13 cellular contexts compared by ENCODE assay signal in the genomic region with DNA sequence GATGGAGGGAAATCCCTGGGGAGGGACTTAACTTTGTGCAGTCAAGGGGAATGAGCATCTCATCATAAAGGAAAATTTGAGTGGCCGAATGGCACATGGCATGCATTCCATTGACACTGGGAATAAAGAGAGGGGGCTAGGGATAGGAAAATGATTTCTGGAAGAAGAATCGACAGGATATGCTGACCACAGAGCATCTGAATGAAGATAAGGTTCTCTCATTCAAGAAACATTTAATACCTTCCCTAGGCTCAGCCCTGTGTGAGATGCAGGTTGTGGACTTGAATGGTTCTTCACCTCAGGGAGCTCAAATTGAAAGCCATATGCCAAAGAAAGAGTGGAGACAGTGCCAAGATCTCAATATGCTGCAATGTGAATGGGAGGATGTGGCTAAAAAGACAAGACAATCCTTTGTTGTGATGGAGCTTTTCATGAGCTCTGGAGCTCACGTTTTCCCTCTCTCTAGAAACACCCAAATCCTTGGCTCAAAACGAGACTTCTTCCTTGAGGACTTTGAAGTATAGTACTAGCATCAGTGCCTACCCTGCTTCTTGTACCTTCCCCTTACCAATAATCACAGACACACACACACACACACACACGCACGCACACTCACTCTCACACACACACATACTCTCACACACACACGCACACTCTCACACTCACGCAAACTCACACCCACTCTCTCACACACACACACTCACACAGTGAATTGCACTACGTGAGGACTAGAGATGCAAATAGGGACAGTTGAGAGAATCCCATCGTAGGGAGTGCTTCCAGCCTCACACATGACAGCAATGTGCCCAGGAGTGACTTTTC.
DNase-seq lines count a peak whose midpoint lies in the region; ATAC-seq and TF ChIP-seq lines count a peak whose summit lies in the region.
"Had no signal": no experiment of that assay in that cellular context is flagged by ENCODE, and none has a peak within 500 bp of the region (broad histone marks: within the 10 kb centered on the region; RNA-seq: fewer than 3 reads in every experiment).

No MANE protein-coding gene starts in this region.

- H3K4me2 ChIP-seq in OCI-LY3 (ENCODE audit: low read length): peak overlapping the region; percentile 61

- no peak overlapping the region for H3K9ac ChIP-seq in OCI-LY3 (ENCODE audit: low read length)

- peaks cover 39% of the 10 kb centered on the region for H3K4me1 ChIP-seq in OCI-LY3 (ENCODE audit: low read length)

- H3K36me3 Mint-ChIP-seq in dendritic cell treated with granulocyte-macrophage colony-stimulating factor and Interleukin-4, amounts not matched to agents 40 ng/mL and 50 ng/mL, for 4 days (ENCODE audit: low read depth): no peaks in the 10 kb centered on the region
- no peaks in the 10 kb centered on the region for H3K36me3 Mint-ChIP-seq in neural crest cell (ENCODE audit: low read depth)
- no peaks in the 10 kb centered on the region for H3K36me3 Mint-ChIP-seq in activated T-helper 1 cell treated with anti-CD3 and anti-CD28 coated beads, Interleukin-12 subunit alpha, Interleukin-12 subunit beta, Interleukin-2, Interleukin-4 antibody, amounts not matched to agents 30 ng/mL and 10 ng/mL and 1 ng/mL, durations not matched to agents 14 hours and 24 hours and 36 hours (ENCODE audit: low read depth)
- H3K36me3 Mint-ChIP-seq in endothelial cell (ENCODE audit: low read depth, unreplicated experiment): peaks cover 5% of the 10 kb centered on the region
- H3K36me3 Mint-ChIP-seq: activated naive CD8-positive, alpha-beta T cell; CD4-positive, CD25-positive, alpha-beta regulatory T cell had no signal

- H3K9me3 ChIP-seq in OCI-LY3 (ENCODE audit: insufficient read depth, low read length): no peaks in the 10 kb centered on the region
- H3K9me3 ChIP-seq: suprapubic skin had no signal

- DNase-seq in DMS 273 (lab: John Stamatoyannopoulos, UW; ENCODE audit: unreplicated experiment) (peak; percentile 16), DMS 273 treated with DMSO at 0.1 percent for 48 hours (lab: John Stamatoyannopoulos, UW) (no peak), neural crest cell (ENCODE audit: low read depth, low spot score) (no peak), endothelial cell (ENCODE audit: low spot score) (no peak)
- no peak for DNase-seq in activated T-helper 1 cell treated with anti-CD3 and anti-CD28 coated beads, Interleukin-12 subunit alpha, Interleukin-12 subunit beta, Interleukin-2, Interleukin-4 antibody, amounts not matched to agents 30 ng/mL and 10 ng/mL and 1 ng/mL, durations not matched to agents 14 hours and 24 hours and 36 hours (ENCODE audit: low spot score)
- DNase-seq: NCI-H1417 treated with DMSO at 0.1 percent for 48 hours had no signal

- H3K27me3 Mint-ChIP-seq in dendritic cell treated with granulocyte-macrophage colony-stimulating factor and Interleukin-4, amounts not matched to agents 40 ng/mL and 50 ng/mL, for 4 days: no peaks in the 10 kb centered on the region
- no peaks in the 10 kb centered on the region for H3K27me3 Mint-ChIP-seq in neural crest cell (ENCODE audit: low read depth)
- H3K27me3 Mint-ChIP-seq in activated T-helper 1 cell treated with anti-CD3 and anti-CD28 coated beads, Interleukin-12 subunit alpha, Interleukin-12 subunit beta, Interleukin-2, Interleukin-4 antibody, amounts not matched to agents 30 ng/mL and 10 ng/mL and 1 ng/mL, durations not matched to agents 14 hours and 24 hours and 36 hours (ENCODE audit: insufficient read depth): peaks cover 2% of the 10 kb centered on the region
- H3K27me3 Mint-ChIP-seq in endothelial cell (ENCODE audit: unreplicated experiment): peaks cover 4% of the 10 kb centered on the region
- H3K27me3 Mint-ChIP-seq: activated naive CD8-positive, alpha-beta T cell; CD4-positive, CD25-positive, alpha-beta regulatory T cell had no signal

- intact Hi-C loops in dendritic cell treated with granulocyte-macrophage colony-stimulating factor and Interleukin-4, amounts not matched to agents 40 ng/mL and 50 ng/mL, for 4 days (cut with micrococcal nuclease): loop anchor here (1.0 to 2.0 kb wide), 2 partner anchors 266 to 615 kb away; no protein-coding TSS in a partner anchor
- intact Hi-C loops in activated T-helper 1 cell treated with anti-CD3 and anti-CD28 coated beads, Interleukin-12 subunit alpha, Interleukin-12 subunit beta, Interleukin-2, Interleukin-4 antibody, amounts not matched to agents 30 ng/mL and 10 ng/mL and 1 ng/mL, durations not matched to agents 14 hours and 24 hours and 36 hours (cut with micrococcal nuclease): loop anchor here (1.0 kb wide), 2 partner anchors 265 to 615 kb away; no protein-coding TSS in a partner anchor

- TF ChIP-seq CTCF in OCI-LY3 (IDR thresholded peaks at IDR 0.05; ENCODE audit: low read depth, low read length) (no peak), neural crest cell (conservative IDR thresholded peaks at IDR 0.05) (no peak), endothelial cell (IDR thresholded peaks at IDR 0.05; ENCODE audit: unreplicated experiment) (no peak)

- no peaks in the 10 kb centered on the region for H4K20me1 ChIP-seq in OCI-LY3 (ENCODE audit: insufficient read depth, low read length)

- peak overlapping the region; percentile 0 for H3K27ac Mint-ChIP-seq in dendritic cell treated with granulocyte-macrophage colony-stimulating factor and Interleukin-4, amounts not matched to agents 40 ng/mL and 50 ng/mL, for 4 days
- H3K27ac Mint-ChIP-seq in neural crest cell (ENCODE audit: unreplicated experiment): peak overlapping the region; percentile 68
- no peak overlapping the region for H3K27ac Mint-ChIP-seq in activated T-helper 1 cell treated with anti-CD3 and anti-CD28 coated beads, Interleukin-12 subunit alpha, Interleukin-12 subunit beta, Interleukin-2, Interleukin-4 antibody, amounts not matched to agents 30 ng/mL and 10 ng/mL and 1 ng/mL, durations not matched to agents 14 hours and 24 hours and 36 hours
- H3K27ac Mint-ChIP-seq in endothelial cell (ENCODE audit: unreplicated experiment): no peak overlapping the region
- H3K27ac Mint-ChIP-seq: activated naive CD8-positive, alpha-beta T cell had no signal

- H3K9me3 Mint-ChIP-seq in dendritic cell treated with granulocyte-macrophage colony-stimulating factor and Interleukin-4, amounts not matched to agents 40 ng/mL and 50 ng/mL, for 4 days: no peaks in the 10 kb centered on the region
- H3K9me3 Mint-ChIP-seq in neural crest cell (peaks cover 5% of the 10 kb centered on the region), endothelial cell (ENCODE audit: unreplicated experiment) (peaks cover 8% of the 10 kb centered on the region)
- no peaks in the 10 kb centered on the region for H3K9me3 Mint-ChIP-seq in activated T-helper 1 cell treated with anti-CD3 and anti-CD28 coated beads, Interleukin-12 subunit alpha, Interleukin-12 subunit beta, Interleukin-2, Interleukin-4 antibody, amounts not matched to agents 30 ng/mL and 10 ng/mL and 1 ng/mL, durations not matched to agents 14 hours and 24 hours and 36 hours
- H3K9me3 Mint-ChIP-seq: CD4-positive, CD25-positive, alpha-beta regulatory T cell had no signal

- peaks cover 33% of the 10 kb centered on the region for H3K4me1 Mint-ChIP-seq in dendritic cell treated with granulocyte-macrophage colony-stimulating factor and Interleukin-4, amounts not matched to agents 40 ng/mL and 50 ng/mL, for 4 days (ENCODE audit: low read depth)
- H3K4me1 Mint-ChIP-seq in neural crest cell: peaks cover 2% of the 10 kb centered on the region
- peaks cover 38% of the 10 kb centered on the region for H3K4me1 Mint-ChIP-seq in activated T-helper 1 cell treated with anti-CD3 and anti-CD28 coated beads, Interleukin-12 subunit alpha, Interleukin-12 subunit beta, Interleukin-2, Interleukin-4 antibody, amounts not matched to agents 30 ng/mL and 10 ng/mL and 1 ng/mL, durations not matched to agents 14 hours and 24 hours and 36 hours (ENCODE audit: low read depth)
- no peaks in the 10 kb centered on the region for H3K4me1 Mint-ChIP-seq in endothelial cell (ENCODE audit: unreplicated experiment)

- peak overlapping the region; percentile 55 for H3K4me3 ChIP-seq in OCI-LY3 (ENCODE audit: low read length)
- H3K4me3 ChIP-seq: suprapubic skin had no signal

- H2AFZ ChIP-seq in OCI-LY3 (ENCODE audit: low read depth, low read length): 0 out of 2 replicates have a peak overlapping the region, but pooled peaks have one; percentile 37

- no peaks in the 10 kb centered on the region for H3K27me3 ChIP-seq in OCI-LY3 (ENCODE audit: low read depth, low read length)
- H3K27me3 ChIP-seq: suprapubic skin had no signal

- H3K27ac ChIP-seq in OCI-LY3 (ENCODE audit: low read length): no peak overlapping the region
- H3K27ac ChIP-seq: 22Rv1, suprapubic skin had no signal

- no peaks in the 10 kb centered on the region for H3K36me3 ChIP-seq in OCI-LY3 (replicated peaks; ENCODE audit: low read depth, low read length)
- H3K36me3 ChIP-seq: suprapubic skin had no signal

- ATAC-seq in HG03108 (IDR thresholded peaks at IDR 0.05; ENCODE audit: unreplicated experiment): no peak

- H3K4me3 Mint-ChIP-seq in dendritic cell treated with granulocyte-macrophage colony-stimulating factor and Interleukin-4, amounts not matched to agents 40 ng/mL and 50 ng/mL, for 4 days: no peak overlapping the region
- H3K4me3 Mint-ChIP-seq in neural crest cell: no peak overlapping the region
- H3K4me3 Mint-ChIP-seq in activated T-helper 1 cell treated with anti-CD3 and anti-CD28 coated beads, Interleukin-12 subunit alpha, Interleukin-12 subunit beta, Interleukin-2, Interleukin-4 antibody, amounts not matched to agents 30 ng/mL and 10 ng/mL and 1 ng/mL, durations not matched to agents 14 hours and 24 hours and 36 hours: no peak overlapping the region
- H3K4me3 Mint-ChIP-seq in endothelial cell (ENCODE audit: unreplicated experiment): no peak overlapping the region
- H3K4me3 Mint-ChIP-seq: activated naive CD8-positive, alpha-beta T cell; CD4-positive, CD25-positive, alpha-beta regulatory T cell had no signal

- no peaks in the 10 kb centered on the region for H3K79me2 ChIP-seq in OCI-LY3 (ENCODE audit: low read length)

Comparison
In these comparisons a context has a peak if more than half of its experiments do, and no peak if none do; other contexts are left out.
1. H3K27ac Mint-ChIP-seq: peak in dendritic cell treated with granulocyte-macrophage colony-stimulating factor and Interleukin-4, amounts not matched to agents 40 ng/mL and 50 ng/mL, for 4 days (single experiment) and neural crest cell (single experiment); none in activated T-helper 1 cell treated with anti-CD3 and anti-CD28 coated beads, Interleukin-12 subunit alpha, Interleukin-12 subunit beta, Interleukin-2, Interleukin-4 antibody, amounts not matched to agents 30 ng/mL and 10 ng/mL and 1 ng/mL, durations not matched to agents 14 hours and 24 hours and 36 hours (single experiment) and endothelial cell (single experiment).